27 cellular contexts compared by ENCODE assay signal in genomic region chr4:153271820-153272219, GRCh38.
"Had no signal": no experiment of that assay in that cellular context is flagged by ENCODE, and none has a peak within 500 bp of the region (broad histone marks: within the 10 kb centered on the region; RNA-seq: fewer than 3 reads in every experiment).

No MANE protein-coding gene starts in this region.

- DNase-seq: activated CD4-positive, alpha-beta memory T cell treated with anti-CD3 and anti-CD28 coated beads, Interleukin-2, amount 10 ng/mL, durations not matched to agents 7 days and 5 days; activated CD4-positive, alpha-beta T cell treated with anti-CD3 and anti-CD28 coated beads for 1 hour; activated CD4-positive, alpha-beta T cell treated with anti-CD3 and anti-CD28 coated beads for 4 hours; activated CD4-positive, alpha-beta T cell treated with anti-CD3 and anti-CD28 coated beads, Interleukin-2, amount 10 ng/mL, durations not matched to agents 7 days and 5 days; activated CD4-positive, alpha-beta T cell treated with anti-CD3 and anti-CD28 coated beads, Interleukin-2, amount 50 U/mL, for 4 hours; activated effector memory CD4-positive, alpha-beta T cell treated with anti-CD3 and anti-CD28 coated beads, Interleukin-2, amount 50 U/mL, for 16 hours; activated naive CD4-positive, alpha-beta T cell treated with anti-CD3 and anti-CD28 coated beads for 36 hours; activated naive CD8-positive, alpha-beta T cell treated with anti-CD3 and anti-CD28 coated beads for 36 hours; activated naive CD8-positive, alpha-beta T cell treated with anti-CD3 and anti-CD28 coated beads, Interleukin-2, amount 50 U/mL, for 24 hours; activated T-cell treated with anti-CD3 and anti-CD28 coated beads, Interleukin-2, amount 50 U/mL, for 4 hours; adrenal gland; amygdala; aorta; body of pancreas; central memory CD4-positive, alpha-beta T cell; cerebellar nuclear complex; colonic mucosa; effector CD8-positive, alpha-beta T cell; foreskin fibroblast; head of caudate nucleus; T-helper 1 cell had no signal

- H3K4me1 ChIP-seq: breast epithelium had no signal

- H3K9me3 ChIP-seq: adrenal gland, body of pancreas, breast epithelium, colonic mucosa had no signal

- H3K36me3 Mint-ChIP-seq: activated naive CD8-positive, alpha-beta T cell treated with anti-CD3 and anti-CD28 coated beads for 36 hours; WTC11 had no signal

- H3K27ac Mint-ChIP-seq: activated CD4-positive, alpha-beta memory T cell treated with anti-CD3 and anti-CD28 coated beads, Interleukin-2, amount 10 ng/mL, durations not matched to agents 7 days and 5 days; activated CD4-positive, alpha-beta T cell treated with anti-CD3 and anti-CD28 coated beads, Interleukin-2, amount 10 ng/mL, durations not matched to agents 7 days and 5 days; activated naive CD4-positive, alpha-beta T cell treated with anti-CD3 and anti-CD28 coated beads for 36 hours; activated naive CD4-positive, alpha-beta T cell treated with anti-CD3 and anti-CD28 coated beads, Interleukin-2, amount 50 U/mL, for 24 hours; activated naive CD8-positive, alpha-beta T cell treated with anti-CD3 and anti-CD28 coated beads for 36 hours; activated naive CD8-positive, alpha-beta T cell treated with anti-CD3 and anti-CD28 coated beads, Interleukin-2, amount 50 U/mL, for 24 hours; activated T-helper 2 cell treated with anti-CD3 and anti-CD28 coated beads, Interferon-gamma antibody, Interleukin-2, Interleukin-4, amounts not matched to agents 10 μg/mL and 5 μg/mL and 100 μg/mL, durations not matched to agents 14 hours and 24 hours and 36 hours; WTC11 had no signal

- H3K4me3 Mint-ChIP-seq: activated CD4-positive, alpha-beta memory T cell treated with anti-CD3 and anti-CD28 coated beads, Interleukin-2, amount 10 ng/mL, durations not matched to agents 7 days and 5 days; activated CD4-positive, alpha-beta T cell treated with anti-CD3 and anti-CD28 coated beads, Interleukin-2, amount 10 ng/mL, durations not matched to agents 7 days and 5 days; activated naive CD4-positive, alpha-beta T cell treated with anti-CD3 and anti-CD28 coated beads for 36 hours; activated naive CD4-positive, alpha-beta T cell treated with anti-CD3 and anti-CD28 coated beads, Interleukin-2, amount 50 U/mL, for 24 hours; activated naive CD8-positive, alpha-beta T cell treated with anti-CD3 and anti-CD28 coated beads for 36 hours; activated naive CD8-positive, alpha-beta T cell treated with anti-CD3 and anti-CD28 coated beads, Interleukin-2, amount 50 U/mL, for 24 hours; activated T-cell treated with anti-CD3 and anti-CD28 coated beads, Interleukin-2, amount 50 U/mL, for 4 hours; WTC11 had no signal

- H3K9me3 Mint-ChIP-seq: activated CD4-positive, alpha-beta memory T cell treated with anti-CD3 and anti-CD28 coated beads, Interleukin-2, amount 10 ng/mL, durations not matched to agents 7 days and 5 days; activated naive CD4-positive, alpha-beta T cell treated with anti-CD3 and anti-CD28 coated beads for 36 hours; activated naive CD4-positive, alpha-beta T cell treated with anti-CD3 and anti-CD28 coated beads, Interleukin-2, amount 50 U/mL, for 24 hours; activated naive CD8-positive, alpha-beta T cell treated with anti-CD3 and anti-CD28 coated beads for 36 hours; activated naive CD8-positive, alpha-beta T cell treated with anti-CD3 and anti-CD28 coated beads, Interleukin-2, amount 50 U/mL, for 24 hours; activated T-cell treated with anti-CD3 and anti-CD28 coated beads, Interleukin-2, amount 50 U/mL, for 4 hours; activated T-helper 2 cell treated with anti-CD3 and anti-CD28 coated beads, Interferon-gamma antibody, Interleukin-2, Interleukin-4, amounts not matched to agents 10 μg/mL and 5 μg/mL and 100 μg/mL, durations not matched to agents 14 hours and 24 hours and 36 hours; WTC11 had no signal

- H3K27me3 Mint-ChIP-seq: activated CD4-positive, alpha-beta T cell treated with anti-CD3 and anti-CD28 coated beads, Interleukin-2, amount 10 ng/mL, durations not matched to agents 7 days and 5 days; activated naive CD4-positive, alpha-beta T cell treated with anti-CD3 and anti-CD28 coated beads, Interleukin-2, amount 50 U/mL, for 24 hours; activated naive CD8-positive, alpha-beta T cell treated with anti-CD3 and anti-CD28 coated beads for 36 hours had no signal

- H3K27ac ChIP-seq: adrenal gland, body of pancreas, breast epithelium, cardiac muscle cell, colonic mucosa, epithelial cell of prostate had no signal

- H3K36me3 ChIP-seq: cardiac muscle cell, colonic mucosa had no signal

- H3K4me3 ChIP-seq: adrenal gland, body of pancreas, breast epithelium, cardiac muscle cell, colonic mucosa had no signal

- H3K27me3 ChIP-seq: adrenal gland, body of pancreas, breast epithelium, cardiac muscle cell, colonic mucosa had no signal

- ATAC-seq: activated naive CD8-positive, alpha-beta T cell treated with anti-CD3 and anti-CD28 coated beads, Interleukin-2, amount 50 U/mL, for 24 hours; activated T-cell treated with anti-CD3 and anti-CD28 coated beads, Interleukin-2, amount 50 U/mL, for 4 hours; body of pancreas; WTC11 had no signal
